Comparison of ENCODE assay signal across 32 cellular contexts in genomic region chr7:20804376-20804775, GRCh38. TPM values are rescaled to one million over a fixed set of nuclear protein-coding genes. Genes with fewer than 3 reads are reported as not detected.
"Had no signal": no experiment of that assay in that cellular context is flagged by ENCODE, and none has a peak within 500 bp of the region (broad histone marks: within the 10 kb centered on the region; RNA-seq: fewer than 3 reads in every experiment).

No MANE protein-coding gene starts in this region.

- H3K4me3 ChIP-seq: body of pancreas, coronary artery, esophagus squamous epithelium, heart left ventricle had no signal

- FAIRE-seq: frontal cortex had no signal

- H3K27me3 ChIP-seq: body of pancreas had no signal

- H3K4me1 ChIP-seq: body of pancreas, esophagus squamous epithelium, heart left ventricle had no signal

- DNase-seq: activated CD4-positive, alpha-beta T cell treated with anti-CD3 and anti-CD28 coated beads for 4 hours; activated CD4-positive, alpha-beta T cell treated with anti-CD3 and anti-CD28 coated beads, Interleukin-2, amount 50 U/mL, for 1 hour; activated CD4-positive, alpha-beta T cell treated with anti-CD3 and anti-CD28 coated beads, Interleukin-2, amount 50 U/mL, for 48 hours; activated CD4-positive, CD25-positive, alpha-beta regulatory T cell; activated CD4-positive, CD25-positive, alpha-beta regulatory T cell treated with anti-CD3 and anti-CD28 coated beads, Interleukin-2, amount 50 U/mL, for 72 hours; activated CD8-positive, alpha-beta memory T cell treated with anti-CD3 and anti-CD28 coated beads for 24 hours; activated CD8-positive, alpha-beta T cell treated with anti-CD3 and anti-CD28 coated beads for 36 hours; activated effector memory CD4-positive, alpha-beta T cell treated with Interleukin-2 at 50 U/mL for 16 hours; activated gamma-delta T cell treated with Interleukin-2 at 50 U/mL for 16 hours; activated naive CD4-positive, alpha-beta T cell treated with anti-CD3 and anti-CD28 coated beads, Interleukin-2, amount 50 U/mL, for 16 hours; activated naive CD4-positive, alpha-beta T cell treated with Interleukin-2 at 50 U/mL for 16 hours; activated T-cell treated with anti-CD3 and anti-CD28 coated beads, Interleukin-2, amount 50 U/mL, for 4 hours; amniotic stem cell; aorta; body of pancreas; dermis blood vessel endothelial cell; effector CD4-positive, alpha-beta T cell; effector memory CD8-positive, alpha-beta T cell; esophagus squamous epithelium; glutamatergic neuron; heart left ventricle; T-helper 2 cell had no signal

- H3K27ac ChIP-seq: body of pancreas, coronary artery, epithelial cell of prostate, esophagus squamous epithelium, heart left ventricle had no signal

- H3K36me3 ChIP-seq: esophagus squamous epithelium, heart left ventricle had no signal

- H3K9me3 ChIP-seq: body of pancreas had no signal

RNA-seq across cellular contexts. Expression of gene SP8, which starts 17.7 kb away (rescaled TPM):
- total RNA-seq: activated CD8-positive, alpha-beta T cell treated with anti-CD3 and anti-CD28 coated beads for 36 hours; activated T-cell treated with anti-CD3 and anti-CD28 coated beads, Interleukin-2, amount 50 U/mL, for 4 hours; activated T-helper 17 cell treated with anti-CD3 and anti-CD28 coated beads, Interleukin-2, amount 50 U/mL, for 72 hours; aorta; body of pancreas; cardiac septum; dermis blood vessel endothelial cell; esophagus squamous epithelium; fibroblast of lung; fibroblast of villous mesenchyme; heart left ventricle; T-helper 1 cell treated with Interleukin-12 subunit alpha and Interleukin-12 subunit beta and Interleukin-4 antibody, amounts not matched to agents 30 ng/mL and 1 ng/mL, for 36 hours had no signal
- polyA plus RNA-seq: adipose tissue, aorta, esophagus, fibroblast of lung, heart left ventricle had no signal
